ENCODE assay signal across 8 cellular contexts in the genomic region with DNA sequence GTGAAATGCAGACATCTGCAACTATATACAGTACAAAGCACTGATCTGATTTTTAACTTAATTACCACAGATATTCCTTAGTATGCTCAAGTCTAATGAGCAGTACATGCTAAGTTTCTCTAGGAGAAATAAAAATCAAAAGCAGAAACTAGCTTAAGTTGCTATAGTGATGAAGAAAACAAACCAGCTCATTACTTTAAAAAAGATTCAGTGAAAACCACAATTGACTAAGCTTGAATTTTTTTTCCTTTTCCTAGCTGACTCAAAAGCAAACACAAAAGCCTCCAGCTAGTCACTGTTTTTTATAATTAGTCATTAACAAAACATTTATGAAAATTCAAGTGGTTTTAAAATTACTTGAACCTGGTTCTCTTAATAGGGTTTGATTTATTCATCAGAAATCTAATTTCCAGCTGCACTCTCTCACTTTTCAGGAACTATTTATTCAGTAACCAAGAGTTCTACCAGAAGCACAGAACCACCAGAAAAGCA. TPM values are rescaled to one million over a fixed set of nuclear protein-coding genes. Genes with fewer than 3 reads are reported as not detected.
A peak's percentile ranks its signal among the peaks of the same experiment; 100 is the strongest.
DNase-seq lines count a peak whose midpoint lies in the region; ATAC-seq, FAIRE-seq and TF ChIP-seq lines count a peak whose summit lies in the region.
"Not testable (repeated sequence)": the region's sequence is repeated elsewhere in the genome, so short reads cannot be mapped to it uniquely, and the experiment has no call there.

No MANE protein-coding gene starts in this region.

- peak overlapping the region; percentile 24; the same call in 1 of the 2 replicates for H3K4me3 ChIP-seq in PC-3 (ENCODE audit: low read length)
- not testable (repeated sequence) for H3K4me3 ChIP-seq in epithelial cell of esophagus (ENCODE audit: low read length); smooth muscle cell
- H3K4me3 ChIP-seq in HepG2 (replicated peaks in 1 of 3; ENCODE audit: insufficient read depth in 1 of 3, low read depth in 2 of 3, low read length in 3 of 3), result 0 out of 6 replicates have a peak overlapping the region, but pooled peaks of 1 of the 3 experiments have one; percentile 30

- in situ Hi-C loops in HepG2 (cut with HindIII; ENCODE audit: extremely low pct_ligation_motif_present, low pct_unique_long_range_greater_than_20kb), result not testable (repeated sequence)

- TF ChIP-seq RAD21 in HepG2 (CRISPR knock-in tag; IDR thresholded peaks at IDR 0.05), result not testable (repeated sequence)

- H3K9ac ChIP-seq in PC-3 (ENCODE audit: low read length) (peak overlapping the region; percentile 79), HepG2 (ENCODE audit: insufficient read depth, low read depth, low read length) (peak overlapping the region; percentile 32; the same call in 1 of the 2 replicates), smooth muscle cell (ENCODE audit: low read depth) (peak overlapping the region; percentile 87)

- not testable (repeated sequence) for H3K9me3 ChIP-seq in PC-3 (ENCODE audit: low read length); HepG2 (ENCODE audit: low read length); smooth muscle cell (replicated peaks; ENCODE audit: low read depth)

- POLR2A ChIA-PET in PC-3 (lab: Charles Lee; ENCODE audit: unreplicated experiment) (interaction anchor here (1.0 to 1.1 kb wide), 2 partner anchors 9 to 114 kb away, joined by 4 read pairs; no protein-coding TSS in a partner anchor), HepG2 (lab: Yijun Ruan, JAX) (interaction anchor here (1.1 to 3.3 kb wide), 2 partner anchors 9 to 12 kb away, joined by 3 to 14 read pairs; no protein-coding TSS in a partner anchor)
- POLR2A ChIA-PET in activated naive CD8-positive, alpha-beta T cell treated with anti-CD3 and anti-CD28 coated beads, Interleukin-2, amount 10 ng/mL, durations not matched to agents 7 days and 5 days (lab: Charles Lee), result interaction anchor here (1.1 kb wide), 1 partner anchor 9 kb away, joined by 3 read pairs; no protein-coding TSS in a partner anchor

- not testable (repeated sequence) for TF ChIP-seq POLR2A in HepG2 (IDR thresholded peaks at IDR 0.05; ENCODE audit: insufficient read depth in 1 of 2, low read depth in 2 of 2, low read length in 2 of 2)

- H3K4me1 Mint-ChIP-seq in activated naive CD8-positive, alpha-beta T cell treated with anti-CD3 and anti-CD28 coated beads, Interleukin-2, amount 10 ng/mL, durations not matched to agents 7 days and 5 days, result peaks cover 32% of the 10 kb centered on the region

- H3K4me2 ChIP-seq in PC-3 (ENCODE audit: low read length), result peak overlapping the region; percentile 72
- H3K4me2 ChIP-seq in HepG2 (ENCODE audit: low read depth, low read length), result peak overlapping the region; percentile 45
- H3K4me2 ChIP-seq in smooth muscle cell, result peak overlapping the region; percentile 60

- not testable (repeated sequence) for TF ChIP-seq EP300 in HepG2 (IDR thresholded peaks at IDR 0.05; ENCODE audit: low read depth in 2 of 2, low read length in 2 of 2); HepG2 (CRISPR knock-in tag; IDR thresholded peaks at IDR 0.05; ENCODE audit: borderline replicate concordance)

- H3K79me2 ChIP-seq in PC-3 (ENCODE audit: low read length) (peaks cover 54% of the 10 kb centered on the region), HepG2 (ENCODE audit: insufficient read depth, low read length) (peaks cover 77% of the 10 kb centered on the region), smooth muscle cell (ENCODE audit: low read depth) (peaks cover 58% of the 10 kb centered on the region)

- peaks cover 42% of the 10 kb centered on the region for H3K36me3 Mint-ChIP-seq in activated naive CD8-positive, alpha-beta T cell treated with anti-CD3 and anti-CD28 coated beads, Interleukin-2, amount 10 ng/mL, durations not matched to agents 7 days and 5 days

- H3K27ac ChIP-seq in PC-3 (ENCODE audit: low read length) (peak overlapping the region; percentile 94), HepG2 (ENCODE audit: extremely low read length, insufficient read depth, low read length) (peak overlapping the region; percentile 67), smooth muscle cell (ENCODE audit: low read depth) (peak overlapping the region; percentile 95)

- H3K27me3 ChIP-seq in PC-3 (ENCODE audit: low read length); HepG2 (ENCODE audit: control insufficient read depth in 1 of 2, insufficient read depth in 2 of 2, low read length in 2 of 2); smooth muscle cell (ENCODE audit: low read depth): not testable (repeated sequence)

- not testable (repeated sequence) for H3K27ac Mint-ChIP-seq in activated naive CD8-positive, alpha-beta T cell treated with anti-CD3 and anti-CD28 coated beads, Interleukin-2, amount 10 ng/mL, durations not matched to agents 7 days and 5 days

- not testable (repeated sequence) for H2AFZ ChIP-seq in PC-3 (ENCODE audit: low read length); HepG2 (ENCODE audit: low read length); smooth muscle cell (ENCODE audit: low read depth)

- TF ChIP-seq CTCF in PC-3 (conservative IDR thresholded peaks at IDR 0.05; ENCODE audit: low read depth, low read length); epithelial cell of esophagus (IDR thresholded peaks at IDR 0.05; ENCODE audit: insufficient read depth, low read depth, low read length, missing control alignments); HepG2 (CRISPR knock-in tag; IDR thresholded peaks at IDR 0.05); smooth muscle cell (IDR thresholded peaks at IDR 0.05; ENCODE audit: borderline replicate concordance, insufficient read depth, poor library complexity, severe bottlenecking): not testable (repeated sequence)

- not testable (repeated sequence) for BruUV-seq in PC-3 (replicated peaks; lab: Mats Ljungman, UMichigan); HepG2 (replicated peaks; lab: Mats Ljungman, UMichigan)

- not testable (repeated sequence) for H3K9me2 ChIP-seq in PC-3 (replicated peaks; ENCODE audit: low read length)

- DNase-seq in AG20443 (ENCODE audit: low spot score), result peak; percentile 24
- peak; percentile 73 for DNase-seq in PC-3
- not testable (repeated sequence) for DNase-seq in activated naive CD8-positive, alpha-beta T cell treated with anti-CD3 and anti-CD28 coated beads, Interleukin-2, amount 10 ng/mL, durations not matched to agents 7 days and 5 days; HepG2 (ENCODE audit: low spot score); smooth muscle cell (lab: John Stamatoyannopoulos, UW; ENCODE audit: unreplicated experiment)
- DNase-seq in epithelial cell of esophagus (ENCODE audit: low read depth), result peak; percentile 78

- H3K4me3 Mint-ChIP-seq in activated naive CD8-positive, alpha-beta T cell treated with anti-CD3 and anti-CD28 coated beads, Interleukin-2, amount 10 ng/mL, durations not matched to agents 7 days and 5 days, result not testable (repeated sequence)

- peak; percentile 70 for ATAC-seq in GM19035 (IDR thresholded peaks at IDR 0.05; ENCODE audit: unreplicated experiment)
- ATAC-seq in HG03095 (IDR thresholded peaks at IDR 0.05; ENCODE audit: unreplicated experiment), result peak; percentile 60
- peak; percentile 49 for ATAC-seq in PC-3
- ATAC-seq in activated naive CD8-positive, alpha-beta T cell treated with anti-CD3 and anti-CD28 coated beads, Interleukin-2, amount 10 ng/mL, durations not matched to agents 7 days and 5 days (ENCODE audit: low read depth), result peak; percentile 21
- not testable (repeated sequence) for ATAC-seq in HepG2

- peaks cover 13% of the 10 kb centered on the region; the same call in 1 of the 2 replicates for H3K36me3 ChIP-seq in PC-3 (ENCODE audit: low read depth, low read length)
- peaks cover 2 to 27% of the 10 kb centered on the region in 2 experiments for H3K36me3 ChIP-seq in HepG2 (replicated peaks in 1 of 2; ENCODE audit: control insufficient read depth in 1 of 2, insufficient read depth in 2 of 2, low read length in 2 of 2)
- not testable (repeated sequence) for H3K36me3 ChIP-seq in smooth muscle cell (ENCODE audit: low read depth)

- H3K4me1 ChIP-seq in PC-3 (ENCODE audit: insufficient read depth, low read length) (peaks cover 41% of the 10 kb centered on the region), HepG2 (ENCODE audit: insufficient read depth, low read length) (peaks cover 77% of the 10 kb centered on the region), smooth muscle cell (ENCODE audit: low read depth) (peaks cover 23% of the 10 kb centered on the region)

- H3K9me3 Mint-ChIP-seq in activated naive CD8-positive, alpha-beta T cell treated with anti-CD3 and anti-CD28 coated beads, Interleukin-2, amount 10 ng/mL, durations not matched to agents 7 days and 5 days, result not testable (repeated sequence)

- not testable (repeated sequence) for H3K27me3 Mint-ChIP-seq in activated naive CD8-positive, alpha-beta T cell treated with anti-CD3 and anti-CD28 coated beads, Interleukin-2, amount 10 ng/mL, durations not matched to agents 7 days and 5 days

- FAIRE-seq in HepG2 (lab: Jason Lieb, UNC), result not testable (repeated sequence)

- intact Hi-C loops in PC-3 (cut with micrococcal nuclease); HepG2 (cut with micrococcal nuclease; ENCODE audit: unreplicated experiment): not testable (repeated sequence)

- not testable (repeated sequence) for H4K20me1 ChIP-seq in PC-3 (ENCODE audit: low read length)
- peaks cover 66% of the 10 kb centered on the region for H4K20me1 ChIP-seq in HepG2 (ENCODE audit: insufficient read depth, low read length)
- H4K20me1 ChIP-seq in smooth muscle cell (ENCODE audit: low read depth), result peaks cover 18% of the 10 kb centered on the region

- CTCF ChIA-PET in PC-3 (lab: Charles Lee), result interaction anchor here (1.0 kb wide), 1 partner anchor 9 kb away, joined by 3 read pairs; no protein-coding TSS in a partner anchor
- CTCF ChIA-PET in HepG2 (lab: Yijun Ruan, JAX; ENCODE audit: low intra/inter-chr PET ratio, low total read pairs), result not testable (repeated sequence)

- H3F3A ChIP-seq in PC-3 (ENCODE audit: low read length, unreplicated experiment); smooth muscle cell (ENCODE audit: low read depth): not testable (repeated sequence)

RNA-seq across cellular contexts. Expression of a gene that starts 10.3 kb away (rescaled TPM):
- total RNA-seq in PC-3 (2014; rRNA removed) (67.9 and 75.9 TPM in 2 replicates), HepG2 (2016; rRNA removed; fragmentation: Illumina TruSeq; extraction: Trizol) (798 and 1,108 TPM in 2 replicates), smooth muscle cell (119 and 138 TPM in 2 replicates)
- 10 to 100 TPM; 91.3 to 95.9 TPM for total RNA-seq in activated naive CD8-positive, alpha-beta T cell treated with anti-CD3 and anti-CD28 coated beads, Interleukin-2, amount 10 ng/mL, durations not matched to agents 7 days and 5 days
- total RNA-seq in HepG2 (2016; cell fraction: cytosol; rRNA removed; fragmentation: Illumina TruSeq; extraction: Trizol; ENCODE audit: low read depth), result 64.0 and 73.9 TPM in 2 replicates
- 786 and 1,126 TPM in 2 replicates for total RNA-seq in HepG2 (2016; cell fraction: insoluble cytoplasmic fraction; rRNA removed; fragmentation: Illumina TruSeq; extraction: Trizol)
- 188 and 209 TPM in 2 replicates for total RNA-seq in HepG2 (2016; cell fraction: membrane; rRNA removed; fragmentation: Illumina TruSeq; extraction: Trizol)
- 366 and 405 TPM in 2 replicates for total RNA-seq in HepG2 (2016; cell fraction: nucleus; rRNA removed; fragmentation: Illumina TruSeq; extraction: Trizol)
- polyA plus RNA-seq in HepG2 (2011; rRNA removed) (286 and 301 TPM in 2 replicates), smooth muscle cell (47.6 and 66.9 TPM in 2 replicates)
- polyA plus RNA-seq in HepG2 (2011; cell fraction: cytosol; rRNA removed), result 188 and 249 TPM in 2 replicates
- polyA plus RNA-seq in HepG2 (2011; cell fraction: nucleus; rRNA removed), result 143 and 202 TPM in 2 replicates
- polyA plus RNA-seq in HepG2 (2012), result 464 and 581 TPM in 2 replicates
- polyA plus RNA-seq in HepG2 (2016; cell fraction: cytosol; fragmentation: Illumina TruSeq; extraction: Trizol; ENCODE audit: low read depth), result 39.0 and 41.7 TPM in 2 replicates
- 924 and 945 TPM in 2 replicates for polyA plus RNA-seq in HepG2 (2016; cell fraction: insoluble cytoplasmic fraction; fragmentation: Illumina TruSeq; extraction: Trizol; ENCODE audit: low read depth)
- 110 and 122 TPM in 2 replicates for polyA plus RNA-seq in HepG2 (2016; cell fraction: membrane; fragmentation: Illumina TruSeq; extraction: Trizol; ENCODE audit: low read depth)
- 429 and 441 TPM in 2 replicates for polyA plus RNA-seq in HepG2 (2016; cell fraction: nucleus; fragmentation: Illumina TruSeq; extraction: Trizol; ENCODE audit: insufficient read depth, low read depth)
- polyA minus RNA-seq in HepG2 (2011; rRNA and poly(A)+ RNA removed; ENCODE audit: low replicate concordance), result 55.8 and 268 TPM in 2 replicates
- 325 and 361 TPM in 2 replicates for polyA minus RNA-seq in HepG2 (2011; cell fraction: cytosol; rRNA and poly(A)+ RNA removed)
- 171 and 236 TPM in 2 replicates for polyA minus RNA-seq in HepG2 (2011; cell fraction: nucleus; rRNA and poly(A)+ RNA removed)

RNA-seq across cellular contexts. Expression of a gene that starts 10.7 kb away (rescaled TPM):
- total RNA-seq in PC-3 (2014; rRNA removed), result 13.0 and 16.0 TPM in 2 replicates
- total RNA-seq in activated naive CD8-positive, alpha-beta T cell treated with anti-CD3 and anti-CD28 coated beads, Interleukin-2, amount 10 ng/mL, durations not matched to agents 7 days and 5 days, result 10 to 100 TPM; 25.9 to 26.1 TPM
- 53.7 and 79.4 TPM in 2 replicates for total RNA-seq in HepG2 (2016; rRNA removed; fragmentation: Illumina TruSeq; extraction: Trizol)
- 27.4 and 29.8 TPM in 2 replicates for total RNA-seq in HepG2 (2016; cell fraction: cytosol; rRNA removed; fragmentation: Illumina TruSeq; extraction: Trizol; ENCODE audit: low read depth)
- 54.2 and 78.8 TPM in 2 replicates for total RNA-seq in HepG2 (2016; cell fraction: insoluble cytoplasmic fraction; rRNA removed; fragmentation: Illumina TruSeq; extraction: Trizol)
- total RNA-seq in HepG2 (2016; cell fraction: membrane; rRNA removed; fragmentation: Illumina TruSeq; extraction: Trizol), result 64.3 and 72.7 TPM in 2 replicates
- total RNA-seq in HepG2 (2016; cell fraction: nucleus; rRNA removed; fragmentation: Illumina TruSeq; extraction: Trizol), result 45.4 and 47.2 TPM in 2 replicates
- 22.6 and 25.7 TPM in 2 replicates for polyA plus RNA-seq in HepG2 (2011; rRNA removed)
- 9.1 and 15.2 TPM in 2 replicates for polyA plus RNA-seq in HepG2 (2011; cell fraction: cytosol; rRNA removed)
- polyA plus RNA-seq in HepG2 (2011; cell fraction: nucleus; rRNA removed), result 11.8 and 16.3 TPM in 2 replicates
- polyA plus RNA-seq in HepG2 (2012), result 32.6 and 35.2 TPM in 2 replicates
- polyA plus RNA-seq in HepG2 (2016; cell fraction: cytosol; fragmentation: Illumina TruSeq; extraction: Trizol; ENCODE audit: low read depth), result 12.4 and 15.4 TPM in 2 replicates
- polyA plus RNA-seq in HepG2 (2016; cell fraction: insoluble cytoplasmic fraction; fragmentation: Illumina TruSeq; extraction: Trizol; ENCODE audit: low read depth), result 46.3 and 51.5 TPM in 2 replicates
- 29.5 and 30.4 TPM in 2 replicates for polyA plus RNA-seq in HepG2 (2016; cell fraction: membrane; fragmentation: Illumina TruSeq; extraction: Trizol; ENCODE audit: low read depth)
- polyA plus RNA-seq in HepG2 (2016; cell fraction: nucleus; fragmentation: Illumina TruSeq; extraction: Trizol; ENCODE audit: insufficient read depth, low read depth), result 45.4 and 46.0 TPM in 2 replicates
- polyA minus RNA-seq in HepG2 (2011; rRNA and poly(A)+ RNA removed; ENCODE audit: low replicate concordance), result 12.5 and 21.0 TPM in 2 replicates
- polyA minus RNA-seq in HepG2 (2011; cell fraction: cytosol; rRNA and poly(A)+ RNA removed), result 22.2 and 26.3 TPM in 2 replicates
- polyA minus RNA-seq in HepG2 (2011; cell fraction: nucleus; rRNA and poly(A)+ RNA removed), result 45.1 and 52.1 TPM in 2 replicates
- total RNA-seq in smooth muscle cell, result 20.0 and 22.6 TPM in 2 replicates
- 8.8 and 10.4 TPM in 2 replicates for polyA plus RNA-seq in smooth muscle cell

Comparison
In these comparisons a context has a peak if more than half of its experiments do, and no peak if none do; other contexts are left out.
1. H3K9ac ChIP-seq: peak in every context shown above with its lines; median percentile 87 in smooth muscle cell; 79 in PC-3; 32 in HepG2.